In the genomic region with DNA sequence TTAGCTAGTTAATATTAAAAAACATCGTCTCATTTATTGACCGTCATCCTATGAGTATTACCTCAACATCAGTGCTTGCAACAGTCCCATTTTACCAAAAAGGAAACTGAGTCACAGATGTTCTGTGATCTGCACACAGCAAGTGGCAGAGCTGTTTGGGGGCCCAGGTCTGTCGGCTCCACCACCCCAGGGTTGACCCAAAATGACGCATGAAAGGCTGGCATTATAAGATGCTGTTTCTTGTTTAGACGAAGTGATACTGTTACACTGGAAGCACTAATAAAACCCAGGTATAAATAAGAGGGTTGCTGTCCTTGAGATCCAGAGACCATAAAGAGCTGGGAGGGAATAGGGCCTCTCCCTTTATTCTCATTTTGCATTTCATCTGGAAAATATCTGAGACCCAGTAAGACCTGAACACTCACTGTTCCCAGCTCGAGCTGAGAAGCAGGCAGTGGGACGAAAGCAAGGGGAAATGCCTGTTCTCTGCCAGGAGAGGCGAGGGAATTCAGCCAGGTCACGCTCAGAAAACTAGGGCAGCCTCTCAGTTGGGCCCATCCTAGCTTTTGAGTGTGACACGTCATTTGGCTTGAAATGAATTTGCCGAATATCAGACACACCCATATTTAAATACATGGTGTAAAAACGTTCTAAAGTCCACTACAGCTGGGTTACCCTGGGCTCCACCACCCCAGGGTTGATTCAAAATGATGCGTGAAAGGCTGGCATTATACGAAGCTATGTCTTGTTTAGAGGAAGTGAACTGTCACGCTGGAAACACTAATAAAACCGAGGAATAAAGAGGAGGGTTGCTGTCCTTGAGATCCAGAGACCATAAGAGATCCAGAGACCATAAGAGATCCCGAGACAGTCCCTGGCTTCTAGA, we compare ENCODE assay signal across 1 cellular context.
TF ChIP-seq lines count a peak whose summit lies in the region.

No MANE protein-coding gene starts in this region.

TF ChIP-seq in GM23338, 12 proteins besides CTCF, POLR2A, EP300 and RAD21 (continued from another document):
- TF ChIP-seq, protein P1, sequence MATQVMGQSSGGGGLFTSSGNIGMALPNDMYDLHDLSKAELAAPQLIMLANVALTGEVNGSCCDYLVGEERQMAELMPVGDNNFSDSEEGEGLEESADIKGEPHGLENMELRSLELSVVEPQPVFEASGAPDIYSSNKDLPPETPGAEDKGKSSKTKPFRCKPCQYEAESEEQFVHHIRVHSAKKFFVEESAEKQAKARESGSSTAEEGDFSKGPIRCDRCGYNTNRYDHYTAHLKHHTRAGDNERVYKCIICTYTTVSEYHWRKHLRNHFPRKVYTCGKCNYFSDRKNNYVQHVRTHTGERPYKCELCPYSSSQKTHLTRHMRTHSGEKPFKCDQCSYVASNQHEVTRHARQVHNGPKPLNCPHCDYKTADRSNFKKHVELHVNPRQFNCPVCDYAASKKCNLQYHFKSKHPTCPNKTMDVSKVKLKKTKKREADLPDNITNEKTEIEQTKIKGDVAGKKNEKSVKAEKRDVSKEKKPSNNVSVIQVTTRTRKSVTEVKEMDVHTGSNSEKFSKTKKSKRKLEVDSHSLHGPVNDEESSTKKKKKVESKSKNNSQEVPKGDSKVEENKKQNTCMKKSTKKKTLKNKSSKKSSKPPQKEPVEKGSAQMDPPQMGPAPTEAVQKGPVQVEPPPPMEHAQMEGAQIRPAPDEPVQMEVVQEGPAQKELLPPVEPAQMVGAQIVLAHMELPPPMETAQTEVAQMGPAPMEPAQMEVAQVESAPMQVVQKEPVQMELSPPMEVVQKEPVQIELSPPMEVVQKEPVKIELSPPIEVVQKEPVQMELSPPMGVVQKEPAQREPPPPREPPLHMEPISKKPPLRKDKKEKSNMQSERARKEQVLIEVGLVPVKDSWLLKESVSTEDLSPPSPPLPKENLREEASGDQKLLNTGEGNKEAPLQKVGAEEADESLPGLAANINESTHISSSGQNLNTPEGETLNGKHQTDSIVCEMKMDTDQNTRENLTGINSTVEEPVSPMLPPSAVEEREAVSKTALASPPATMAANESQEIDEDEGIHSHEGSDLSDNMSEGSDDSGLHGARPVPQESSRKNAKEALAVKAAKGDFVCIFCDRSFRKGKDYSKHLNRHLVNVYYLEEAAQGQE (IDR thresholded peaks at IDR 0.05; ENCODE audit: unreplicated experiment): no peak
- TF ChIP-seq ZNF114 (CRISPR knock-in tag; IDR thresholded peaks at IDR 0.05): no peak
TF ChIP-seq in GM23338: peak in this region for 0.
